ENCODE assay signal across 1 cellular context in genomic region chr7:24283900-24284698, GRCh38.
A peak's percentile ranks its signal among the peaks of the same experiment; 100 is the strongest.
TF ChIP-seq lines count a peak whose summit lies in the region.

NPY (plus strand) TSS chr7:24284190; CDS start chr7:24285241, 1,051 bp downstream.

TF ChIP-seq in WTC11, 78 proteins besides CTCF, POLR2A, EP300 and RAD21 (continued from another document):
- TF ChIP-seq ARID4B (CRISPR knock-in tag; IDR thresholded peaks at IDR 0.05; ENCODE audit: borderline replicate concordance): 0 out of 2 replicates have a peak, but pooled peaks have one; percentile 17
- no peak; the same call in 1 of the 2 replicates for TF ChIP-seq ZNF138 (CRISPR knock-in tag; conservative IDR thresholded peaks at IDR 0.05)
- TF ChIP-seq NFE2L1 (CRISPR knock-in tag; IDR thresholded peaks at IDR 0.05): no peak; the same call in 1 of the 2 replicates
- TF ChIP-seq GRHL2 (CRISPR knock-in tag; IDR thresholded peaks at IDR 0.05; ENCODE audit: insufficient replicate concordance, severe bottlenecking): no peak
- TF ChIP-seq ZNF416 (CRISPR knock-in tag; IDR thresholded peaks at IDR 0.05): no peak
- TF ChIP-seq ATF1 (CRISPR knock-in tag; IDR thresholded peaks at IDR 0.05): no peak
- TF ChIP-seq JUN (CRISPR knock-in tag; IDR thresholded peaks at IDR 0.05): no peak
- no peak for TF ChIP-seq ZNF263 (CRISPR knock-in tag; IDR thresholded peaks at IDR 0.05; ENCODE audit: low read depth)
- no peak for TF ChIP-seq GABPB1 (CRISPR knock-in tag; IDR thresholded peaks at IDR 0.05)
- no peak for TF ChIP-seq CREB1 (CRISPR knock-in tag; IDR thresholded peaks at IDR 0.05)
